In genomic region chr22:22752556-22753477, GRCh38 we compare ENCODE assay signal across 9 cellular contexts.
DNase-seq lines count a peak whose midpoint lies in the region; ATAC-seq lines count a peak whose summit lies in the region.
"Had no signal": no experiment of that assay in that cellular context is flagged by ENCODE, and none has a peak within 500 bp of the region (broad histone marks: within the 10 kb centered on the region; RNA-seq: fewer than 3 reads in every experiment).

No MANE protein-coding gene starts in this region.

- WGBS in GM23248 (ENCODE audit: low coverage in 1 of 2, low lambda C conversion rate in 2 of 2, missing lambda C conversion rate in 2 of 2), 2 experiments = 44 to 51% methylated on average over 12 of the region's 12 CpGs

- H3K27me3 Mint-ChIP-seq in activated CD8-positive, alpha-beta T cell treated with anti-CD3 and anti-CD28 coated beads, Interleukin-2, amount 10 ng/mL, durations not matched to agents 7 days and 5 days (ENCODE audit: low read depth) = peaks cover 6% of the 10 kb centered on the region

- no peaks in the 10 kb centered on the region for H3K79me2 ChIP-seq in GM23248 (ENCODE audit: insufficient read depth)

- no peaks in the 10 kb centered on the region for H3K9me3 ChIP-seq in GM23248 (ENCODE audit: low read depth)
- H3K9me3 ChIP-seq: SJCRH30 had no signal

- peaks cover 29% of the 10 kb centered on the region for H3K4me1 Mint-ChIP-seq in activated CD8-positive, alpha-beta T cell treated with anti-CD3 and anti-CD28 coated beads, Interleukin-2, amount 10 ng/mL, durations not matched to agents 7 days and 5 days (ENCODE audit: low read depth)

- H3K4me2 ChIP-seq in GM23248 (ENCODE audit: unreplicated experiment) = no peak overlapping the region

- no peak overlapping the region for H3K27ac Mint-ChIP-seq in activated CD8-positive, alpha-beta T cell treated with anti-CD3 and anti-CD28 coated beads, Interleukin-2, amount 10 ng/mL, durations not matched to agents 7 days and 5 days

- no peak overlapping the region for H3K27ac ChIP-seq in GM23248
- H3K27ac ChIP-seq: SJCRH30 had no signal

- ATAC-seq in activated CD8-positive, alpha-beta T cell treated with anti-CD3 and anti-CD28 coated beads, Interleukin-2, amount 10 ng/mL, durations not matched to agents 7 days and 5 days = peak; percentile 15
- ATAC-seq in HG03520 (IDR thresholded peaks at IDR 0.05; ENCODE audit: unreplicated experiment) = no peak

- no peaks in the 10 kb centered on the region for H3K36me3 Mint-ChIP-seq in activated CD8-positive, alpha-beta T cell treated with anti-CD3 and anti-CD28 coated beads, Interleukin-2, amount 10 ng/mL, durations not matched to agents 7 days and 5 days (ENCODE audit: low read depth)

- H3K9me3 Mint-ChIP-seq in activated CD8-positive, alpha-beta T cell treated with anti-CD3 and anti-CD28 coated beads, Interleukin-2, amount 10 ng/mL, durations not matched to agents 7 days and 5 days (ENCODE audit: insufficient read depth) = no peaks in the 10 kb centered on the region

- H3K36me3 ChIP-seq in GM23248 (ENCODE audit: low read depth) = no peaks in the 10 kb centered on the region
- H3K36me3 ChIP-seq: SJCRH30 had no signal

- H3K9ac ChIP-seq in GM23248 = no peak overlapping the region

- CTCF ChIA-PET in activated CD8-positive, alpha-beta T cell treated with anti-CD3 and anti-CD28 coated beads, Interleukin-2, amount 10 ng/mL, durations not matched to agents 7 days and 5 days (lab: Charles Lee) = interaction anchor here (0.5 to 9.4 kb wide), 53 partner anchors 10 to 641 kb away, joined by 3 to 134 read pairs (median 6); no protein-coding TSS in a partner anchor

- in situ Hi-C loops in GM23248 (cut with MboI) = no loop called here

- no peak overlapping the region for H3K4me3 Mint-ChIP-seq in activated CD8-positive, alpha-beta T cell treated with anti-CD3 and anti-CD28 coated beads, Interleukin-2, amount 10 ng/mL, durations not matched to agents 7 days and 5 days

- no peaks in the 10 kb centered on the region for H4K20me1 ChIP-seq in GM23248 (ENCODE audit: insufficient read depth)

- H3K9me2 ChIP-seq in GM23248 (ENCODE audit: insufficient read depth) = no peaks in the 10 kb centered on the region

- POLR2A ChIA-PET in activated CD8-positive, alpha-beta T cell treated with anti-CD3 and anti-CD28 coated beads, Interleukin-2, amount 10 ng/mL, durations not matched to agents 7 days and 5 days (lab: Charles Lee) = interaction anchor here (0.8 kb wide), 1 partner anchor 31 kb away, joined by 5 read pairs; no protein-coding TSS in a partner anchor

- H3K27me3 ChIP-seq in GM23248 (replicated peaks; ENCODE audit: insufficient read depth) = no peaks in the 10 kb centered on the region
- H3K27me3 ChIP-seq: SJCRH30 had no signal

- no peak overlapping the region for H2AFZ ChIP-seq in GM23248

- no peak overlapping the region for H3K4me3 ChIP-seq in GM23248
- H3K4me3 ChIP-seq: SJCRH30 had no signal

- no peaks in the 10 kb centered on the region for H3F3A ChIP-seq in GM23248 (ENCODE audit: insufficient read depth)

- no peaks in the 10 kb centered on the region; the same call in 1 of the 2 replicates for H3K4me1 ChIP-seq in GM23248 (ENCODE audit: insufficient read depth)

- DNase-seq in Ammon's horn (ENCODE audit: low spot score) (peak; percentile 20), GM23248 (peak; percentile 83), kidney tubule cell (ENCODE audit: low spot score) (peak; percentile 69), HuH-7 (ENCODE audit: low spot score) (no peak), 8988T (no peak), HuH-7.5 (ENCODE audit: low spot score) (no peak)
- DNase-seq in activated CD8-positive, alpha-beta T cell treated with anti-CD3 and anti-CD28 coated beads, Interleukin-2, amount 10 ng/mL, durations not matched to agents 7 days and 5 days = no peak

Comparison
In these comparisons a context has a peak if more than half of its experiments do, and no peak if none do; other contexts are left out.
1. DNase-seq: peak in Ammon's horn (single experiment), GM23248 (single experiment) and kidney tubule cell (single experiment); none in activated CD8-positive, alpha-beta T cell treated with anti-CD3 and anti-CD28 coated beads, Interleukin-2, amount 10 ng/mL, durations not matched to agents 7 days and 5 days (single experiment), HuH-7 (single experiment), 8988T (single experiment) and HuH-7.5 (single experiment).